17 cellular contexts compared by ENCODE assay signal in the genomic region with DNA sequence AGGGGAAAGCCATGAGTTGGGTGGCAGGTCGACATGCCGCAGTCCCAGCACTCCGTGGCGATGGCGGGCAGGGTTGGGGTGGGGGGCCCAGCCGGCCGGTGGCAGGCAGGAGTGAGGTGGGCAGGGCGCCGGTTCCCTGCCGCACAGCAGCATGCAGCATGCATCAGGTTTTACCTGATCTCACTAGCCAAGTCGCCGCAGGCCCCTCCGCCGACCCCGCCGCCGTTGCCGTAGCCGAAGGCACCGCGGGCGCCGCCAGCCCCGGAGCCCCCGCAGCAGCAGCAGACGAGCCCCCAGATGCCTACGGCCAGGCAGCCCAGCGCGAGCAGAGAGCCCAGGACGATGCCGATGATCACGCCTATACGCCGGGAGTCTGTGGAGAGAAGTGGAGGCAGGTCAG. TPM values are rescaled to one million over a fixed set of nuclear protein-coding genes. Genes with fewer than 3 reads are reported as not detected.
A peak's percentile ranks its signal among the peaks of the same experiment; 100 is the strongest.
DNase-seq lines count a peak whose midpoint lies in the region; ATAC-seq and TF ChIP-seq lines count a peak whose summit lies in the region.
"Had no signal": no experiment of that assay in that cellular context is flagged by ENCODE, and none has a peak within 500 bp of the region (broad histone marks: within the 10 kb centered on the region; RNA-seq: fewer than 3 reads in every experiment).

No MANE protein-coding gene starts in this region.

- H2AFZ ChIP-seq in MM.1S (ENCODE audit: low read length): no peak overlapping the region

- no peak overlapping the region for H3K27ac Mint-ChIP-seq in activated CD4-positive, alpha-beta T cell treated with anti-CD3 and anti-CD28 coated beads, Interleukin-2, amount 10 ng/mL, durations not matched to agents 24 days and 14 days
- H3K27ac Mint-ChIP-seq: endodermal cell had no signal

- H3K4me1 ChIP-seq in MM.1S (ENCODE audit: low read length) (peaks cover 4% of the 10 kb centered on the region; the same call in 1 of the 2 replicates), esophagus squamous epithelium (peaks cover 13 to 58% (median 28%) of the 10 kb centered on the region in 3 donors), stomach (peaks cover 0 to 40% (median 30%) of the 10 kb centered on the region in 4 donors)

- H3K9me3 Mint-ChIP-seq in activated CD4-positive, alpha-beta T cell treated with anti-CD3 and anti-CD28 coated beads, Interleukin-2, amount 10 ng/mL, durations not matched to agents 24 days and 14 days: no peaks in the 10 kb centered on the region
- H3K9me3 Mint-ChIP-seq: endodermal cell had no signal

- H3K4me3 Mint-ChIP-seq in activated CD4-positive, alpha-beta T cell treated with anti-CD3 and anti-CD28 coated beads, Interleukin-2, amount 10 ng/mL, durations not matched to agents 24 days and 14 days: peak overlapping the region; percentile 13

- no peaks in the 10 kb centered on the region for H3K36me3 ChIP-seq in MM.1S (replicated peaks; ENCODE audit: insufficient read depth, low read length)
- H3K36me3 ChIP-seq in esophagus squamous epithelium: no peaks in the 10 kb centered on the region
- H3K36me3 ChIP-seq in stomach: no peaks in the 10 kb centered on the region
- H3K36me3 ChIP-seq: WERI-Rb-1 had no signal

- no peak for TF ChIP-seq CTCF in MM.1S (IDR thresholded peaks at IDR 0.05; ENCODE audit: low read length)
- TF ChIP-seq CTCF in esophagus squamous epithelium (IDR thresholded peaks at IDR 0.05): no peak
- TF ChIP-seq CTCF in stomach (IDR thresholded peaks at IDR 0.05): no peak

- peaks cover 8% of the 10 kb centered on the region; the same call in 1 of the 2 replicates for H3F3A ChIP-seq in MM.1S (ENCODE audit: insufficient read depth, low read length)

- H3K27me3 ChIP-seq in MM.1S (replicated peaks; ENCODE audit: insufficient read depth, low read length) (no peaks in the 10 kb centered on the region), esophagus squamous epithelium (no peaks in the 10 kb centered on the region), stomach (no peaks in the 10 kb centered on the region)
- H3K27me3 ChIP-seq: body of pancreas had no signal

- H3K9me2 ChIP-seq in MM.1S (replicated peaks; ENCODE audit: insufficient read depth, low read length): no peaks in the 10 kb centered on the region
- H3K9me2 ChIP-seq: SK-N-SH had no signal

- no peak overlapping the region for H3K9ac ChIP-seq in MM.1S (ENCODE audit: low read length)

- no peaks in the 10 kb centered on the region for H3K79me2 ChIP-seq in MM.1S (ENCODE audit: low read length)

- no peak for TF ChIP-seq EP300 in stomach (IDR thresholded peaks at IDR 0.05)

- no peaks in the 10 kb centered on the region for H3K36me3 Mint-ChIP-seq in activated CD4-positive, alpha-beta T cell treated with anti-CD3 and anti-CD28 coated beads, Interleukin-2, amount 10 ng/mL, durations not matched to agents 24 days and 14 days (ENCODE audit: low read depth)

- peaks cover 29% of the 10 kb centered on the region for H3K27me3 Mint-ChIP-seq in activated CD4-positive, alpha-beta T cell treated with anti-CD3 and anti-CD28 coated beads, Interleukin-2, amount 10 ng/mL, durations not matched to agents 24 days and 14 days

- TF ChIP-seq POLR2A in esophagus squamous epithelium (IDR thresholded peaks at IDR 0.05) (no peak), stomach (IDR thresholded peaks at IDR 0.05) (no peak)

- H3K9me3 ChIP-seq in MM.1S (replicated peaks; ENCODE audit: insufficient read depth, low read length): no peaks in the 10 kb centered on the region
- no peaks in the 10 kb centered on the region for H3K9me3 ChIP-seq in esophagus squamous epithelium
- no peaks in the 10 kb centered on the region for H3K9me3 ChIP-seq in stomach
- H3K9me3 ChIP-seq: body of pancreas, SK-N-SH had no signal

- no peak overlapping the region for H3K27ac ChIP-seq in MM.1S (ENCODE audit: low read length)
- peak overlapping the region in 3 of 4 donors; percentile 37 to 98 (median 95) for H3K27ac ChIP-seq in esophagus squamous epithelium
- H3K27ac ChIP-seq in stomach: peak overlapping the region in 3 of 5 donors; percentile 92 to 97 (median 96)
- H3K27ac ChIP-seq: WERI-Rb-1 had no signal

- H3K4me2 ChIP-seq in MM.1S (ENCODE audit: low read depth, low read length): peak overlapping the region; percentile 99; the same call in 1 of the 2 replicates

- H4K20me1 ChIP-seq in MM.1S (ENCODE audit: insufficient read depth, low read length): no peaks in the 10 kb centered on the region

- H3K4me3 ChIP-seq in MM.1S (ENCODE audit: low read length) (no peak overlapping the region), esophagus squamous epithelium (peak overlapping the region in 1 of 4 donors; percentile 83), stomach (peak overlapping the region in 1 of 4 donors; percentile 73)

- no peak for ATAC-seq in HG02840 (IDR thresholded peaks at IDR 0.05; ENCODE audit: low FRiP score, unreplicated experiment)

- 83 to 87% methylated on average over 5 to 15 of the region's 34 CpGs for WGBS in esophagus squamous epithelium, 2 donors
- 83 to 90% (median 85%) methylated on average over 33 to 34 of the region's 34 CpGs for WGBS in stomach, 5 donors

- peaks cover 13% of the 10 kb centered on the region for H3K4me1 Mint-ChIP-seq in activated CD4-positive, alpha-beta T cell treated with anti-CD3 and anti-CD28 coated beads, Interleukin-2, amount 10 ng/mL, durations not matched to agents 24 days and 14 days

- intact Hi-C loops in activated CD4-positive, alpha-beta T cell treated with anti-CD3 and anti-CD28 coated beads, Interleukin-2, amount 10 ng/mL, durations not matched to agents 24 days and 14 days (cut with micrococcal nuclease): no loop called here
- intact Hi-C loops in esophagus squamous epithelium (cut with DNase I) (no loop called here), stomach (cut with DNase I; ENCODE audit: low total_unique reads) (no loop called here)

- DNase-seq in activated CD4-positive, alpha-beta T cell treated with anti-CD3 and anti-CD28 coated beads, Interleukin-2, amount 10 ng/mL, durations not matched to agents 24 days and 14 days: no peak
- no peak for DNase-seq in activated CD4-positive, alpha-beta T cell treated with anti-CD3 and anti-CD28 coated beads, Interleukin-2, amount 50 U/mL, for 48 hours
- DNase-seq in MM.1S (no peak), esophagus squamous epithelium (lab: John Stamatoyannopoulos, UW) (no peak), stomach (no peak), epidermal melanocyte (ENCODE audit: insufficient read length, low spot score) (no peak), NCI-H2029 treated with DMSO at 0.1 percent for 48 hours (lab: John Stamatoyannopoulos, UW) (no peak)
- DNase-seq: body of pancreas, endodermal cell, glutamatergic neuron, MV-4-11, SK-N-SH, WERI-Rb-1 had no signal

RNA-seq across cellular contexts. Expression of gene VSIG8, which starts 6.7 kb away (rescaled TPM):
- total RNA-seq in activated CD4-positive, alpha-beta T cell treated with anti-CD3 and anti-CD28 coated beads, Interleukin-2, amount 10 ng/mL, durations not matched to agents 24 days and 14 days: not detected in 2 replicates
- 1 to 10 TPM in 3 of 4 donors, under 1 TPM in 1; 0.38 to 7.8 (median 1.8) TPM for total RNA-seq in esophagus squamous epithelium
- total RNA-seq in stomach: 1 to 10 TPM in 1 of 5 donors, not detected in 4; 2.5 TPM
- under 1 TPM in 1 of 3 donors, not detected in 2; 0.30 TPM for polyA plus RNA-seq in stomach
- total RNA-seq: A172, body of pancreas, endodermal cell, skeletal muscle tissue had no signal
- polyA plus RNA-seq: SK-N-SH had no signal

RNA-seq across cellular contexts. Expression of gene SLAMF8, which starts 29.0 kb away (rescaled TPM):
- total RNA-seq in activated CD4-positive, alpha-beta T cell treated with anti-CD3 and anti-CD28 coated beads, Interleukin-2, amount 10 ng/mL, durations not matched to agents 24 days and 14 days: 1.1 and 1.2 TPM in 2 replicates
- total RNA-seq in esophagus squamous epithelium: 1 to 10 TPM in 2 of 4 donors, under 1 TPM in 2; 0.49 to 9.0 (median 3.1) TPM
- 1 to 10 TPM in 3 of 5 donors, not detected in 2; 2.0 to 4.5 (median 2.9) TPM for total RNA-seq in stomach
- 1 to 10 TPM in 2 of 3 donors, under 1 TPM in 1; 0.76 to 3.1 (median 1.9) TPM for polyA plus RNA-seq in stomach
- total RNA-seq: A172, endodermal cell had no signal
- polyA plus RNA-seq: neural cell, SK-N-SH had no signal

RNA-seq across cellular contexts. Expression of gene CFAP45, which starts 44.3 kb away (rescaled TPM):
- total RNA-seq in activated CD4-positive, alpha-beta T cell treated with anti-CD3 and anti-CD28 coated beads, Interleukin-2, amount 10 ng/mL, durations not matched to agents 24 days and 14 days: 1.5 TPM in 2 replicates
- total RNA-seq in esophagus squamous epithelium: under 1 TPM in 2 of 4 donors, not detected in 2; 0.48 to 0.95 TPM
- 1 to 10 TPM in 1 of 5 donors, under 1 TPM in 1, not detected in 3; 0.73 to 1.0 TPM for total RNA-seq in stomach
- polyA plus RNA-seq in stomach: under 1 TPM in 2 of 3 donors, not detected in 1; 0.30 to 0.31 TPM
- total RNA-seq: body of pancreas, skeletal muscle tissue had no signal

RNA-seq across cellular contexts. Expression of gene FCRL6, which starts 53.5 kb away (rescaled TPM):
- total RNA-seq in activated CD4-positive, alpha-beta T cell treated with anti-CD3 and anti-CD28 coated beads, Interleukin-2, amount 10 ng/mL, durations not matched to agents 24 days and 14 days: not detected in 2 replicates
- total RNA-seq in esophagus squamous epithelium (under 1 TPM in 1 of 4 donors, not detected in 3; 0.76 TPM), stomach (not detected)
- not detected for polyA plus RNA-seq in stomach
- total RNA-seq: A172, endodermal cell, skeletal muscle tissue had no signal
- polyA plus RNA-seq: neural cell, SK-N-SH had no signal
